1 cellular context compared by ENCODE assay signal in genomic region chr2:169715379-169716228, GRCh38.
A peak's percentile ranks its signal among the peaks of the same experiment; 100 is the strongest.
TF ChIP-seq lines count a peak whose summit lies in the region.

No MANE protein-coding gene starts in this region.

TF ChIP-seq in K562, 482 proteins besides CTCF, POLR2A, EP300 and RAD21 (continued from another document):
- TF ChIP-seq GTF2F1 (IDR thresholded peaks at IDR 0.05; ENCODE audit: low read depth, low read length) (no peak), ELK3 (CRISPR knock-in tag; IDR thresholded peaks at IDR 0.05) (no peak), TCF3 (CRISPR knock-in tag; IDR thresholded peaks at IDR 0.05) (peak; percentile 74), NONO (IDR thresholded peaks at IDR 0.05; ENCODE audit: low read depth in 2 of 2, low read length in 1 of 2) (no peak), HCFC1 (IDR thresholded peaks at IDR 0.05; ENCODE audit: low read depth, low read length) (no peak), ZC3H11A (IDR thresholded peaks at IDR 0.05; ENCODE audit: low read depth, low read length) (no peak), USF1 (CRISPR knock-in tag; IDR thresholded peaks at IDR 0.05) (no peak), ETS2 (tag; IDR thresholded peaks at IDR 0.05; ENCODE audit: borderline replicate concordance, poor library complexity, severe bottlenecking) (no peak), USF2 (CRISPR knock-in tag; IDR thresholded peaks at IDR 0.05) (no peak), ZNF134 (CRISPR knock-in tag; conservative IDR thresholded peaks at IDR 0.05) (no peak), LCOR (CRISPR knock-in tag; IDR thresholded peaks at IDR 0.05) (no peak), ESRRB (CRISPR knock-in tag; IDR thresholded peaks at IDR 0.05; ENCODE audit: borderline replicate concordance) (no peak), ETS1 (conservative IDR thresholded peaks at IDR 0.05; ENCODE audit: control insufficient read depth, low read depth, low read length) (0 out of 2 replicates have a peak, but pooled peaks have one; percentile 52), LARP7 (IDR thresholded peaks at IDR 0.05) (no peak), ZBTB7A (IDR thresholded peaks at IDR 0.05; ENCODE audit: borderline replicate concordance, control insufficient read depth, low read depth, low read length) (no peak), CHD1 (IDR thresholded peaks at IDR 0.05; ENCODE audit: low read length) (no peak), ZNF140 (CRISPR knock-in tag; IDR thresholded peaks at IDR 0.05) (no peak), NFIC (IDR thresholded peaks at IDR 0.05) (peak; percentile 59; the same call in 1 of the 2 replicates), KDM4B (IDR thresholded peaks at IDR 0.05; ENCODE audit: borderline replicate concordance in 2 of 2, low read depth in 1 of 2) (no peak), NELFE (IDR thresholded peaks at IDR 0.05; ENCODE audit: insufficient read depth, insufficient read length) (no peak), ETV6 (IDR thresholded peaks at IDR 0.05; ENCODE audit: borderline replicate concordance in 1 of 2, low read depth in 2 of 2, low read length in 1 of 2) (no peak), ETV6 (CRISPR knock-in tag; IDR thresholded peaks at IDR 0.05; ENCODE audit: borderline replicate concordance) (no peak), SMARCB1 (IDR thresholded peaks at IDR 0.05; ENCODE audit: insufficient read length, low read depth) (no peak), MLLT1 (IDR thresholded peaks at IDR 0.05) (no peak), CBX8 (IDR thresholded peaks at IDR 0.05; ENCODE audit: borderline replicate concordance, extremely low read depth, low read depth, low read length, poor library complexity, severe bottlenecking) (no peak), NCOA4 (IDR thresholded peaks at IDR 0.05; ENCODE audit: partially characterized antibody) (no peak)
